In the genomic region with DNA sequence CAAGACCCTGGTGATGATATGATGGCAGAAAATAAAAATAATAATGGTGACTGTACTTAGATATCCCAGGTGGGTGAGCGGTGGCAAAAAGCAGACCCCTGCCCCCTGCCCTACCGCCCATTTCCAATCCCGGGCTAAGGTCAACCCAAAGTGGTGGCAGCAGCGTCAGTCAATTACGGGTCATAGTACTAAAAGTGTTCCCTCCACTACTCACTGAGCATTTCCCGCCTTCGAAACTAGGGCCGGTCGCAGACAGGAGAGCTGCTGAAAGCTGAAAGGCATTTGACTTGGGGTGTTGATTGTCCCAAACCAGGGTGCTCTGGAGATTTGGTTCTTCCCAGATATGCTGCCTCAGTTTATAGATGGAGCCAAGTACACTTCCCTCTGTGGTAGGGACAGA, we compare ENCODE assay signal across 16 cellular contexts.
"Had no signal": no experiment of that assay in that cellular context is flagged by ENCODE, and none has a peak within 500 bp of the region (broad histone marks: within the 10 kb centered on the region; RNA-seq: fewer than 3 reads in every experiment).

No MANE protein-coding gene starts in this region.

- DNase-seq: activated CD4-positive, alpha-beta T cell treated with anti-CD3 and anti-CD28 coated beads for 48 hours; activated CD8-positive, alpha-beta memory T cell treated with anti-CD3 and anti-CD28 coated beads for 24 hours; activated naive CD4-positive, alpha-beta T cell treated with anti-CD3 and anti-CD28 coated beads, Interleukin-2, amount 50 U/mL, for 16 hours; activated T-cell treated with anti-CD3 and anti-CD28 coated beads for 4 hours; body of pancreas; left colon; mucosa of descending colon; nephron progenitor cell; stimulated activated CD4-positive, alpha-beta T cell treated with anti-CD3 and anti-CD28 coated beads, Interleukin-4, amount 100 ng/mL, for 1 hour; stimulated activated CD8-positive, alpha-beta memory T cell treated with anti-CD3 and anti-CD28 coated beads, Interleukin-4, amount 100 ng/mL, for 48 hours; stimulated activated naive CD8-positive, alpha-beta T cell treated with anti-CD3 and anti-CD28 coated beads, Interleukin-15, Interleukin-2, amounts not matched to agents 100 U/mL and 50 U/mL, for 24 hours had no signal

- H3K27ac ChIP-seq: body of pancreas, suprapubic skin, upper lobe of left lung, VCaP had no signal

- H3K4me3 ChIP-seq: body of pancreas, lung, mucosa of descending colon had no signal

- H3K27ac Mint-ChIP-seq: activated T-helper 2 cell treated with anti-CD3 and anti-CD28 coated beads, Interferon-gamma antibody, Interleukin-2, Interleukin-4, amounts not matched to agents 10 μg/mL and 5 μg/mL and 100 μg/mL, durations not matched to agents 14 hours and 24 hours and 36 hours; nephron progenitor cell had no signal

- H3K9me3 ChIP-seq: body of pancreas, mucosa of descending colon, suprapubic skin, upper lobe of left lung had no signal

- ATAC-seq: stimulated activated naive CD8-positive, alpha-beta T cell treated with anti-CD3 and anti-CD28 coated beads, Interleukin-15, Interleukin-2, amounts not matched to agents 100 U/mL and 50 U/mL, for 24 hours had no signal

- H3K36me3 ChIP-seq: suprapubic skin, upper lobe of left lung had no signal

- H3K9me3 Mint-ChIP-seq: activated T-helper 2 cell treated with anti-CD3 and anti-CD28 coated beads, Interferon-gamma antibody, Interleukin-2, Interleukin-4, amounts not matched to agents 10 μg/mL and 5 μg/mL and 100 μg/mL, durations not matched to agents 14 hours and 24 hours and 36 hours had no signal
